Comparison of ENCODE assay signal across 8 cellular contexts in the genomic region with DNA sequence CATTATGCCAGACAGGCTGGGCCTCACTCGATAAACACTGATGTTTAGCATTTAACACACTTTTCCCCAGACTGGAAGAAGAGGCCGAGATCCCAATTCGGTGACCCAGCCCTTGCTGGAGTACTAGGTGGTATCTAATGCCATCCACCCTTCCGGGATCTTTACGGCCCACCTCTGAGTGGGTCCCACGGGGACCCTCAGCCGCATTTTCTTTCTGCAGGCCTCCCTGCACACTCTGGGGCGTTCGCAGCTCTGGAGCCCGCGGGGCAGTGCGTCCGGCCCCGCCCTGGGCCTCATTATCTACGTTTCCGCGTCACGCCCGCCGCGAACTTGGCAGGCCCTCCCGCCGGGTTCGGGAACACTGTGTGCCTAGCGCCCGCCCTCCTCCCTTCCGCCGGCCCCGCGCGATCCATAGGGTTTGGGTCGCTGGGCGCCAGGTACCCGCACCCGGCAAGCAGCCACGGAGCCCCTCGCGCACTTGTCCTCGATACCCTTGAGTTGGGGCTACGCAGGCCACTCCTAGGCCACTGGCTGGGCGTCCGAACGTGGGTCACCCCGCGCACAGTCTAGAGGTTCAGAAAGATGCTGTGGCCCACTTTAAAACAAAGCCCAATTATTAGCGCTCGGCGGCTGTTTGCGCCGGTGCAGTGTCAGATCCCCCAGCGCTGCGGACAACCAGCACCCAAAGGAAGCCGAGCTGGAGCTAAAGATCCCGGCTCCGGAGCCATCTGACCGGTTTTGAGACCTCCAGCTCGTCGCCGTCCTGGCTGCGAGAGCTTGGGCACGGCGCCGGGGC. TPM values are rescaled to one million over a fixed set of nuclear protein-coding genes. Genes with fewer than 3 reads are reported as not detected.
DNase-seq lines count a peak whose midpoint lies in the region; TF ChIP-seq lines count a peak whose summit lies in the region.

No MANE protein-coding gene starts in this region.

- H3K4me1 Mint-ChIP-seq in brain, result peaks cover 45% of the 10 kb centered on the region

- peak overlapping the region; percentile 38 to 88 (median 73) for H3K27ac Mint-ChIP-seq in brain

- H3K4me3 ChIP-seq in iPS-18c (ENCODE audit: insufficient read depth, low read depth, low read length) (peak overlapping the region; percentile 58), skeletal muscle cell (ENCODE audit: low read depth, low read length) (peak overlapping the region; percentile 59)

- H3K27me3 Mint-ChIP-seq in brain, result peaks cover 73% of the 10 kb centered on the region

- H3K9me3 ChIP-seq in iPS-18c (ENCODE audit: control insufficient read depth, insufficient read depth, low read length), result no peaks in the 10 kb centered on the region

- no peaks in the 10 kb centered on the region for H3K36me3 Mint-ChIP-seq in brain

- DNase-seq in NCI-H1694 treated with DMSO at 0.1 percent for 48 hours (lab: John Stamatoyannopoulos, UW), result peak; percentile 47
- DNase-seq in NCI-H1694 (lab: John Stamatoyannopoulos, UW), result no peak
- peak; percentile 68 for DNase-seq in UCSD-AML1 (lab: John Stamatoyannopoulos, UW; ENCODE audit: unreplicated experiment)
- DNase-seq in skeletal muscle cell (ENCODE audit: low read depth), result no peak
- DNase-seq in H4 (ENCODE audit: low spot score), result no peak
- no peak for DNase-seq in HK-2 (ENCODE audit: unreplicated experiment)

- peak overlapping the region; percentile 85 to 91 (median 87) for H3K4me3 Mint-ChIP-seq in brain

- TF ChIP-seq CTCF in brain (conservative IDR thresholded peaks at IDR 0.05), result no peak

- no peaks in the 10 kb centered on the region for H3K9me3 Mint-ChIP-seq in brain

RNA-seq across cellular contexts. Expression of gene EVA1C, which starts 0.9 kb away (rescaled TPM):
- polyA plus RNA-seq in brain (ENCODE audit: insufficient read depth, low read depth, low replicate concordance), result 14.1 TPM
- total RNA-seq in H4 (2014; rRNA removed; shearing (Covaris generic)), result 3.8 and 7.9 TPM in 2 replicates

RNA-seq across cellular contexts. Expression of gene URB1, which starts 18.8 kb away (rescaled TPM):
- 8.1 TPM for polyA plus RNA-seq in brain (ENCODE audit: insufficient read depth, low read depth, low replicate concordance)
- 7.3 and 9.8 TPM in 2 replicates for total RNA-seq in H4 (2014; rRNA removed; shearing (Covaris generic))

Comparison
In these comparisons a context has a peak if more than half of its experiments do, and no peak if none do; other contexts are left out.
1. DNase-seq: peak in NCI-H1694 treated with DMSO at 0.1 percent for 48 hours (single experiment) and UCSD-AML1 (single experiment); none in NCI-H1694 (single experiment), skeletal muscle cell (single experiment), H4 (single experiment) and HK-2 (single experiment).